In genomic region chrX:134608153-134608552, GRCh38 we compare ENCODE assay signal across 31 cellular contexts. TPM values are rescaled to one million over a fixed set of nuclear protein-coding genes. Genes with fewer than 3 reads are reported as not detected.
"Had no signal": no experiment of that assay in that cellular context is flagged by ENCODE, and none has a peak within 500 bp of the region (broad histone marks: within the 10 kb centered on the region; RNA-seq: fewer than 3 reads in every experiment).

No MANE protein-coding gene starts in this region.

- H3K27ac ChIP-seq: epithelial cell of prostate, esophagus squamous epithelium, gastrocnemius medialis, heart right ventricle, left lung had no signal

- H3K9me3 ChIP-seq: esophagus squamous epithelium, gastrocnemius medialis, heart right ventricle, left lung had no signal

- FAIRE-seq: endometrium, islet of Langerhans, keratinocyte had no signal

- H3K4me1 ChIP-seq: gastrocnemius medialis, left lung had no signal

- ATAC-seq: effector memory CD8-positive, alpha-beta T cell; esophagus mucosa; gastrocnemius medialis; heart right ventricle; left cardiac atrium; left lung; left ventricle myocardium superior; naive thymus-derived CD4-positive, alpha-beta T cell had no signal

- H3K4me3 ChIP-seq: esophagus squamous epithelium, gastrocnemius medialis, heart right ventricle, left lung, lung had no signal

- DNase-seq: cortex of kidney; effector CD8-positive, alpha-beta T cell; effector memory CD8-positive, alpha-beta T cell; endodermal cell; erythroblast; esophagus squamous epithelium; foreskin fibroblast; foreskin melanocyte; gastrocnemius medialis; glutamatergic neuron; head of caudate nucleus; heart right ventricle; hippocampal formation; left cardiac atrium; left lung; left ventricle myocardium superior; mammary epithelial cell; mesendoderm; midbrain; naive thymus-derived CD4-positive, alpha-beta T cell had no signal

- H3K36me3 ChIP-seq: esophagus squamous epithelium, gastrocnemius medialis, heart right ventricle, left lung had no signal

- H3K27me3 ChIP-seq: esophagus squamous epithelium, gastrocnemius medialis, left lung had no signal

RNA-seq across cellular contexts. Expression of gene PLAC1, which starts 50.1 kb away (rescaled TPM):
- total RNA-seq: dermis microvascular lymphatic vessel endothelial cell; endodermal cell; esophagus mucosa; gastrocnemius medialis; glomerular endothelial cell; heart right ventricle; kidney epithelial cell; left cardiac atrium; left lung; left ventricle myocardium superior; mononuclear cell; mucosa of gallbladder; naive thymus-derived CD4-positive, alpha-beta T cell had no signal
- polyA plus RNA-seq: heart right ventricle; naive thymus-derived CD4-positive, alpha-beta T cell had no signal
